ENCODE assay signal across 8 cellular contexts in genomic region chr3:126134219-126134975, GRCh38. TPM values are rescaled to one million over a fixed set of nuclear protein-coding genes. Genes with fewer than 3 reads are reported as not detected.
DNase-seq lines count a peak whose midpoint lies in the region; ATAC-seq and TF ChIP-seq lines count a peak whose summit lies in the region.

No MANE protein-coding gene starts in this region.

- no peak overlapping the region for H3K27ac Mint-ChIP-seq in nephron progenitor cell

- no peaks in the 10 kb centered on the region for H3K9me3 ChIP-seq in HCT116 (ENCODE audit: control insufficient read depth in 1 of 2, insufficient read depth in 1 of 2, low read depth in 1 of 2, low read length in 2 of 2)
- no peaks in the 10 kb centered on the region for H3K9me3 ChIP-seq in thoracic aorta

- BruUV-seq in HCT116 (replicated peaks; lab: Mats Ljungman, UMichigan), result no TSS peak

- H3K27ac ChIP-seq in C4-2B (no peak overlapping the region), HCT116 (ENCODE audit: low read depth, low read length) (no peak overlapping the region), thoracic aorta (no peak overlapping the region)

- RAD21 ChIA-PET in HCT116 (lab: Charles Lee; ENCODE audit: low non-redundant PET in 1 of 2, low total read pairs in 2 of 2, uncharacterized antibody in 2 of 2, unreplicated experiment in 2 of 2), result interaction anchor here (0.5 to 1.4 kb wide), 3 partner anchors 64 to 341 kb away, joined by 3 to 4 read pairs (median 3); partner anchors contain the start of gene ZXDC (in 1 of the 2)

- H3K27me3 ChIP-seq in HCT116 (ENCODE audit: insufficient read depth, low read length) (peaks cover 9% of the 10 kb centered on the region; the same call in 1 of the 2 replicates), thoracic aorta (replicated peaks; ENCODE audit: insufficient read depth) (no peaks in the 10 kb centered on the region)

- H3K9me2 ChIP-seq in HCT116 (ENCODE audit: insufficient read depth), result no peaks in the 10 kb centered on the region

- H3K36me3 Mint-ChIP-seq in nephron progenitor cell (ENCODE audit: low read depth), result no peaks in the 10 kb centered on the region

- peak overlapping the region; percentile 65 for H2AFZ ChIP-seq in HCT116 (ENCODE audit: low read depth, low read length, poor library complexity, severe bottlenecking)

- intact Hi-C loops in HCT116 (cut with micrococcal nuclease), result loop anchor here (1.0 to 10.0 kb wide), 3 partner anchors 255 to 1410 kb away; partner anchors contain the start of gene CHST13

- H3K4me3 Mint-ChIP-seq in nephron progenitor cell, result no peak overlapping the region

- H3K27me3 Mint-ChIP-seq in nephron progenitor cell (ENCODE audit: low read depth, poor library complexity), result peaks cover 28% of the 10 kb centered on the region

- H3K36me3 ChIP-seq in HCT116 (ENCODE audit: control insufficient read depth in 1 of 2, insufficient read depth in 2 of 2, low read length in 2 of 2) (no peaks in the 10 kb centered on the region), thoracic aorta (no peaks in the 10 kb centered on the region)

- CTCF ChIA-PET in HCT116 (lab: Charles Lee), result interaction anchor here (0.9 to 1.7 kb wide), 6 partner anchors 22 to 342 kb away, joined by 3 to 6 read pairs (median 3); partner anchors contain the start of gene ZXDC

- H3K4me1 ChIP-seq in HCT116 (ENCODE audit: control insufficient read depth in 1 of 2, insufficient read depth in 2 of 2, low read length in 2 of 2), result peaks cover 0 to under 1% of the 10 kb centered on the region in 2 experiments; a peak in 1 of 4 replicates
- peaks cover 0 to 7% of the 10 kb centered on the region in 2 donors for H3K4me1 ChIP-seq in thoracic aorta (ENCODE audit: control insufficient read depth in 1 of 2, low read depth in 2 of 2)

- no peaks in the 10 kb centered on the region for H4K20me1 ChIP-seq in HCT116 (ENCODE audit: insufficient read depth)

- no peaks in the 10 kb centered on the region for H3K9me3 Mint-ChIP-seq in nephron progenitor cell

- H3K9ac ChIP-seq in HCT116 (ENCODE audit: low read length), result no peak overlapping the region

- TF ChIP-seq POLR2A in HCT116 (IDR thresholded peaks at IDR 0.05; ENCODE audit: borderline replicate concordance, extremely low read depth, insufficient read depth, insufficient read length), result no peak

- DNase-seq in HCT116 (ENCODE audit: low read depth, low spot score) (peak; percentile 39), NCI-H69 (lab: John Stamatoyannopoulos, UW) (peak; percentile 32), activated T-cell treated with anti-CD3 and anti-CD28 coated beads for 24 hours (ENCODE audit: low read depth) (peak; percentile 37), fibroblast of mammary gland (ENCODE audit: low read depth) (peak; percentile 45), nephron progenitor cell (peak; percentile 85), thoracic aorta (ENCODE audit: low spot score) (no peak)

- no peak overlapping the region for H3K4me2 ChIP-seq in HCT116 (ENCODE audit: low read length)

- H3K4me3 ChIP-seq in HCT116 (replicated peaks in 1 of 2; ENCODE audit: low read depth in 1 of 2, low read length in 2 of 2), result no peak overlapping the region
- H3K4me3 ChIP-seq in fibroblast of mammary gland (ENCODE audit: control insufficient read depth, low read depth, low read length), result no peak overlapping the region
- no peak overlapping the region for H3K4me3 ChIP-seq in thoracic aorta

- peak; percentile 96 for TF ChIP-seq RAD21 in HCT116 (IDR thresholded peaks at IDR 0.05; ENCODE audit: low read depth)

- TF ChIP-seq CTCF in C4-2B (conservative IDR thresholded peaks at IDR 0.05) (peak; percentile 92), HCT116 (IDR thresholded peaks at IDR 0.05 in 2 of 3, conservative IDR thresholded peaks at IDR 0.05 in 1 of 3; ENCODE audit: borderline replicate concordance in 1 of 3, insufficient read depth in 1 of 3, low read depth in 2 of 3, low read length in 2 of 3) (peak; percentile 68 to 92 (median 79)), fibroblast of mammary gland (conservative IDR thresholded peaks at IDR 0.05; ENCODE audit: control insufficient read depth, insufficient read depth, low read depth, low read length) (peak; percentile 65), nephron progenitor cell (IDR thresholded peaks at IDR 0.05) (peak; percentile 84), thoracic aorta (IDR thresholded peaks at IDR 0.05) (peak; percentile 82)

- H3K79me2 ChIP-seq in HCT116 (ENCODE audit: insufficient read depth, low read length), result no peaks in the 10 kb centered on the region

- ATAC-seq in HCT116, result peak; percentile 95
- ATAC-seq in thoracic aorta (ENCODE audit: insufficient number of reproducible peaks, low FRiP score, low read depth), result no peak
- no peak for ATAC-seq in GM19463 (IDR thresholded peaks at IDR 0.05; ENCODE audit: unreplicated experiment)

- POLR2A ChIA-PET in HCT116 (lab: Charles Lee), result no interaction called here

- peaks cover 23% of the 10 kb centered on the region for H3K4me1 Mint-ChIP-seq in nephron progenitor cell

TF ChIP-seq in HCT116, 20 proteins besides CTCF, POLR2A, EP300 and RAD21:
- TF ChIP-seq EGR1 (IDR thresholded peaks at IDR 0.05; ENCODE audit: low read depth) (no peak), ZFX (IDR thresholded peaks at IDR 0.05) (no peak), ZBTB33 (IDR thresholded peaks at IDR 0.05; ENCODE audit: extremely low read depth, insufficient replicate concordance, low read length) (no peak), CEBPB (IDR thresholded peaks at IDR 0.05; ENCODE audit: low read depth) (no peak), SP1 (IDR thresholded peaks at IDR 0.05; ENCODE audit: low read depth) (no peak), YY1 (IDR thresholded peaks at IDR 0.05; ENCODE audit: extremely low read depth, insufficient replicate concordance, low read depth, low read length) (no peak), EZH2 (IDR thresholded peaks at IDR 0.05) (no peak)
- TF ChIP-seq, protein P1, sequence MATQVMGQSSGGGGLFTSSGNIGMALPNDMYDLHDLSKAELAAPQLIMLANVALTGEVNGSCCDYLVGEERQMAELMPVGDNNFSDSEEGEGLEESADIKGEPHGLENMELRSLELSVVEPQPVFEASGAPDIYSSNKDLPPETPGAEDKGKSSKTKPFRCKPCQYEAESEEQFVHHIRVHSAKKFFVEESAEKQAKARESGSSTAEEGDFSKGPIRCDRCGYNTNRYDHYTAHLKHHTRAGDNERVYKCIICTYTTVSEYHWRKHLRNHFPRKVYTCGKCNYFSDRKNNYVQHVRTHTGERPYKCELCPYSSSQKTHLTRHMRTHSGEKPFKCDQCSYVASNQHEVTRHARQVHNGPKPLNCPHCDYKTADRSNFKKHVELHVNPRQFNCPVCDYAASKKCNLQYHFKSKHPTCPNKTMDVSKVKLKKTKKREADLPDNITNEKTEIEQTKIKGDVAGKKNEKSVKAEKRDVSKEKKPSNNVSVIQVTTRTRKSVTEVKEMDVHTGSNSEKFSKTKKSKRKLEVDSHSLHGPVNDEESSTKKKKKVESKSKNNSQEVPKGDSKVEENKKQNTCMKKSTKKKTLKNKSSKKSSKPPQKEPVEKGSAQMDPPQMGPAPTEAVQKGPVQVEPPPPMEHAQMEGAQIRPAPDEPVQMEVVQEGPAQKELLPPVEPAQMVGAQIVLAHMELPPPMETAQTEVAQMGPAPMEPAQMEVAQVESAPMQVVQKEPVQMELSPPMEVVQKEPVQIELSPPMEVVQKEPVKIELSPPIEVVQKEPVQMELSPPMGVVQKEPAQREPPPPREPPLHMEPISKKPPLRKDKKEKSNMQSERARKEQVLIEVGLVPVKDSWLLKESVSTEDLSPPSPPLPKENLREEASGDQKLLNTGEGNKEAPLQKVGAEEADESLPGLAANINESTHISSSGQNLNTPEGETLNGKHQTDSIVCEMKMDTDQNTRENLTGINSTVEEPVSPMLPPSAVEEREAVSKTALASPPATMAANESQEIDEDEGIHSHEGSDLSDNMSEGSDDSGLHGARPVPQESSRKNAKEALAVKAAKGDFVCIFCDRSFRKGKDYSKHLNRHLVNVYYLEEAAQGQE (IDR thresholded peaks at IDR 0.05; ENCODE audit: low read depth), result no peak
TF ChIP-seq in HCT116: peak in this region for 0.

RNA-seq across cellular contexts. Expression of gene ALDH1L1, which starts 46.0 kb away (rescaled TPM):
- total RNA-seq in HCT116 (2021; ENCODE audit: unreplicated experiment) (0.81 TPM), thoracic aorta (10 to 100 TPM; 50.2 to 62.5 TPM)
- 0.07 and 0.12 TPM in 2 replicates for polyA plus RNA-seq in HCT116 (2012)

RNA-seq across cellular contexts. Expression of gene SLC41A3, which starts 50.5 kb away (rescaled TPM):
- 45.9 TPM for total RNA-seq in HCT116 (2021; ENCODE audit: unreplicated experiment)
- 54.6 and 56.6 TPM in 2 replicates for polyA plus RNA-seq in HCT116 (2012)
- total RNA-seq in thoracic aorta, result 100 to 1,000 TPM in 1 of 2 donors, 10 to 100 TPM in 1; 70.9 to 106 TPM

Comparison
In these comparisons a context has a peak if more than half of its experiments do, and no peak if none do; other contexts are left out.
1. RNA of gene ALDH1L1, which starts 46.0 kb away (total RNA-seq): 50.2 to 62.5 TPM in thoracic aorta; 0.81 TPM in HCT116 (single experiment); every median in the first group is over 10 times any median in the second.
2. Peak in every context shown above with its lines, with median percentiles within 50 percentile points of each other: CTCF ChIP-seq.